8 cellular contexts compared by ENCODE assay signal in genomic region chr20:13800728-13801134, GRCh38. TPM values are rescaled to one million over a fixed set of nuclear protein-coding genes. Genes with fewer than 3 reads are reported as not detected.
DNase-seq lines count a peak whose midpoint lies in the region; ATAC-seq and TF ChIP-seq lines count a peak whose summit lies in the region.

No MANE protein-coding gene starts in this region.

- intact Hi-C loops in heart left ventricle (cut with DNase I), result no loop called here

- H3K27me3 ChIP-seq in heart left ventricle (no peaks in the 10 kb centered on the region), subcutaneous abdominal adipose tissue (ENCODE audit: control insufficient read depth in 5 of 5, insufficient read depth in 4 of 5, low read length in 5 of 5) (no peaks in the 10 kb centered on the region), MM.1S (replicated peaks; ENCODE audit: insufficient read depth, low read length) (no peaks in the 10 kb centered on the region), HAP-1 (ENCODE audit: low read depth) (no peaks in the 10 kb centered on the region)

- H3K4me1 ChIP-seq in heart left ventricle (peaks cover 0 to 24% (median 13%) of the 10 kb centered on the region in 12 donors), subcutaneous abdominal adipose tissue (ENCODE audit: control insufficient read depth in 5 of 5, insufficient read depth in 5 of 5, low read length in 5 of 5) (peaks cover 0 to 27% (median 8%) of the 10 kb centered on the region in 5 donors), MM.1S (ENCODE audit: low read length) (no peaks in the 10 kb centered on the region), HAP-1 (no peaks in the 10 kb centered on the region)

- peak overlapping the region in 10 of 12 donors; percentile 9 to 63 (median 44) for H3K27ac ChIP-seq in heart left ventricle
- H3K27ac ChIP-seq in subcutaneous abdominal adipose tissue (ENCODE audit: low read depth, low read length), result peak overlapping the region; percentile 35
- no peak overlapping the region for H3K27ac ChIP-seq in MM.1S (ENCODE audit: low read length)

- H3K4me3 ChIP-seq in heart left ventricle (peak overlapping the region in 1 of 12 donors; percentile 4), subcutaneous abdominal adipose tissue (ENCODE audit: low read depth in 1 of 5, low read length in 5 of 5) (no peak overlapping the region), MM.1S (ENCODE audit: low read length) (no peak overlapping the region), HAP-1 (no peak overlapping the region)

- H3K9me2 ChIP-seq in MM.1S (replicated peaks; ENCODE audit: insufficient read depth, low read length), result no peaks in the 10 kb centered on the region

- H2AFZ ChIP-seq in MM.1S (ENCODE audit: low read length), result no peak overlapping the region

- H3K9me3 ChIP-seq in heart left ventricle (no peaks in the 10 kb centered on the region), subcutaneous abdominal adipose tissue (ENCODE audit: control insufficient read depth in 5 of 5, low read length in 5 of 5) (no peaks in the 10 kb centered on the region), MM.1S (replicated peaks; ENCODE audit: insufficient read depth, low read length) (no peaks in the 10 kb centered on the region), HAP-1 (no peaks in the 10 kb centered on the region)

- peak overlapping the region in 1 of 5 donors; percentile 12 for H3K9ac ChIP-seq in subcutaneous abdominal adipose tissue (ENCODE audit: low read length in 5 of 5)
- no peak overlapping the region for H3K9ac ChIP-seq in MM.1S (ENCODE audit: low read length)

- TF ChIP-seq POLR2A in heart left ventricle (IDR thresholded peaks at IDR 0.05), result no peak

- ATAC-seq in heart left ventricle, result peak; percentile 97 to 100 (median 100)
- ATAC-seq in GM19463 (IDR thresholded peaks at IDR 0.05; ENCODE audit: unreplicated experiment), result no peak

- no peak overlapping the region for H3K4me2 ChIP-seq in MM.1S (ENCODE audit: low read depth, low read length)

- H3F3A ChIP-seq in MM.1S (ENCODE audit: insufficient read depth, low read length), result no peaks in the 10 kb centered on the region

- no peaks in the 10 kb centered on the region for H4K20me1 ChIP-seq in MM.1S (ENCODE audit: insufficient read depth, low read length)

- 4 to 14% (median 9%) methylated on average over 7 of the region's 7 CpGs for WGBS in heart left ventricle, 4 donors

- no peak for TF ChIP-seq CTCF in heart left ventricle (IDR thresholded peaks at IDR 0.05)
- TF ChIP-seq CTCF in MM.1S (IDR thresholded peaks at IDR 0.05; ENCODE audit: low read length), result no peak

- peaks cover 0 to 99% (median 84%) of the 10 kb centered on the region in 9 donors for H3K36me3 ChIP-seq in heart left ventricle
- H3K36me3 ChIP-seq in subcutaneous abdominal adipose tissue (ENCODE audit: control insufficient read depth in 5 of 5, insufficient read depth in 5 of 5, low read length in 5 of 5), result peaks cover 38 to 69% (median 49%) of the 10 kb centered on the region in 5 donors
- H3K36me3 ChIP-seq in MM.1S (replicated peaks; ENCODE audit: insufficient read depth, low read length), result peaks cover 2% of the 10 kb centered on the region; the same call in 1 of the 2 replicates
- peaks cover 65% of the 10 kb centered on the region for H3K36me3 ChIP-seq in HAP-1 (replicated peaks)

- H3K79me2 ChIP-seq in MM.1S (ENCODE audit: low read length), result no peaks in the 10 kb centered on the region

- DNase-seq in NCI-H1436 (lab: John Stamatoyannopoulos, UW) (peak; percentile 31), NCI-H1436 treated with DMSO at 0.1 percent for 48 hours (lab: John Stamatoyannopoulos, UW) (no peak), SW480 (ENCODE audit: low spot score) (peak; percentile 46), heart left ventricle (peak; percentile 87 to 98 (median 94)), MM.1S (no peak), HAP-1 (ENCODE audit: low spot score in 2 of 2) (no peak)

- in situ Hi-C loops in HAP-1 (cut with MboI; ENCODE audit: low sequenced_read_pairs), result no loop called here

RNA-seq across cellular contexts. Expression of gene NDUFAF5, which starts 15.9 kb away (rescaled TPM):
- 10 to 100 TPM; 34.7 to 72.3 (median 55.5) TPM for total RNA-seq in heart left ventricle
- 10 to 100 TPM; 38.9 to 72.0 TPM for polyA plus RNA-seq in heart left ventricle

RNA-seq across cellular contexts. Expression of gene ESF1, which starts 16.0 kb away (rescaled TPM):
- total RNA-seq in heart left ventricle, result 10 to 100 TPM in 7 of 9 donors, 1 to 10 TPM in 2; 8.9 to 17.8 (median 14.0) TPM
- 10 to 100 TPM; 12.1 to 19.0 TPM for polyA plus RNA-seq in heart left ventricle

Comparison
In these comparisons a context has a peak if more than half of its experiments do, and no peak if none do; other contexts are left out.
1. DNase-seq: peak in NCI-H1436 (single experiment), SW480 (single experiment) and heart left ventricle (5 of 5); none in NCI-H1436 treated with DMSO at 0.1 percent for 48 hours (single experiment), MM.1S (single experiment) and HAP-1 (0 of 2).